In the genomic region with DNA sequence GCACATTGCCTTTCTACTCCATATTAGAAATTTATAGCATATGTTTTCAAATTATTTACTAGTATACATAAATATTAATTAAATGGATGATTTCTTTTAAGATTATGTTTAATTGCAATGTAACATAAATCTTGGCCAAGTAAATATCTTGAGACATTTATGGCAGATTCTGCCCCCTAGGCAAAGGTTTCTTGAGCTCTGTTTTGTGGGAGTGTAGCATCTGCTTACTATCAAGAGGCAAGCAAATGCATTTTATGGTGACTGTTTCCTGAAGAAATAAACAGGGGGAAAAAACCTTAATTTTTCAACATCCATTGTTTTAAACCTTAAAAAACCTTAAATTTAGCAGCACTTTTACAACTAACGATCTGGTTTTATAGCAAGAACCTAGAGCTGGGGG, we compare ENCODE assay signal across 33 cellular contexts. TPM values are rescaled to one million over a fixed set of nuclear protein-coding genes. Genes with fewer than 3 reads are reported as not detected.
DNase-seq lines count a peak whose midpoint lies in the region; FAIRE-seq and TF ChIP-seq lines count a peak whose summit lies in the region.
"Had no signal": no experiment of that assay in that cellular context is flagged by ENCODE, and none has a peak within 500 bp of the region (broad histone marks: within the 10 kb centered on the region; RNA-seq: fewer than 3 reads in every experiment).

No MANE protein-coding gene starts in this region.

- H3K27ac ChIP-seq in mesodermal cell (ENCODE audit: low read depth, low read length, severe bottlenecking) (peak overlapping the region; percentile 93), uterus (peak overlapping the region; percentile 78 to 82), caudate nucleus (ENCODE audit: low read depth, low read length) (no peak overlapping the region)
- H3K27ac ChIP-seq: adrenal gland, body of pancreas, C4-2B, gastrocnemius medialis, prostate gland, right lobe of liver, tibial artery had no signal

- H3K9me3 ChIP-seq in mesodermal cell (ENCODE audit: control insufficient read depth, low read length), result no peaks in the 10 kb centered on the region
- H3K9me3 ChIP-seq in uterus, result no peaks in the 10 kb centered on the region
- H3K9me3 ChIP-seq: adrenal gland, body of pancreas, gastrocnemius medialis, prostate gland, right lobe of liver, tibial artery had no signal

- DNase-seq in DMS79 (lab: John Stamatoyannopoulos, UW), result peak; percentile 78
- no peak for DNase-seq in DMS79 treated with DMSO at 0.1 percent for 48 hours (lab: John Stamatoyannopoulos, UW)
- DNase-seq in uterus, result no peak
- no peak for DNase-seq in caudate nucleus (lab: John Stamatoyannopoulos, UW)
- no peak for DNase-seq in SIG-M5 (lab: John Stamatoyannopoulos, UW)
- DNase-seq in SW 1271 (lab: John Stamatoyannopoulos, UW), result no peak
- DNase-seq: 8988T; activated CD4-positive, alpha-beta memory T cell treated with anti-CD3 and anti-CD28 coated beads, Interleukin-2, amount 10 ng/mL, durations not matched to agents 7 days and 5 days; activated CD8-positive, alpha-beta memory T cell treated with anti-CD3 and anti-CD28 coated beads, Interleukin-2, amount 50 U/mL, for 48 hours; activated naive CD4-positive, alpha-beta T cell treated with anti-CD3 and anti-CD28 coated beads, Interleukin-2, amount 10 ng/mL, durations not matched to agents 7 days and 5 days; adrenal gland; body of pancreas; COR-L47; DND-41; gastrocnemius medialis; GOT3; hypothalamus; KBM-7; left cardiac atrium; mammary epithelial cell; NCI-H187 treated with DMSO at 0.1 percent for 48 hours; NCI-H526 treated with DMSO at 0.1 percent for 48 hours; nucleus accumbens; PC-3; right lobe of liver; stimulated activated CD4-positive, alpha-beta T cell treated with anti-CD3 and anti-CD28 coated beads, Interleukin-4, amount 100 ng/mL, for 1 hour; tibial artery had no signal

- peak; percentile 53 for FAIRE-seq in TTC549 (lab: Jason Lieb, UNC)
- FAIRE-seq: endothelial cell of umbilical vein, GM19239 had no signal

- H3K36me3 ChIP-seq in mesodermal cell (ENCODE audit: control insufficient read depth, insufficient read depth, low read length) (no peaks in the 10 kb centered on the region), uterus (no peaks in the 10 kb centered on the region)
- H3K36me3 ChIP-seq: adrenal gland, gastrocnemius medialis, prostate gland, right lobe of liver, tibial artery had no signal

- H3K4me1 ChIP-seq in mesodermal cell (ENCODE audit: control insufficient read depth, insufficient read depth, low read length, poor library complexity, severe bottlenecking) (no peaks in the 10 kb centered on the region), uterus (no peaks in the 10 kb centered on the region)
- H3K4me1 ChIP-seq: adrenal gland, body of pancreas, gastrocnemius medialis, prostate gland, right lobe of liver had no signal

- no peaks in the 10 kb centered on the region for H3K27me3 ChIP-seq in uterus
- H3K27me3 ChIP-seq: adrenal gland, body of pancreas, gastrocnemius medialis, right lobe of liver, tibial artery had no signal

- intact Hi-C loops in uterus (cut with DNase I; ENCODE audit: low total_unique reads), result no loop called here

- H3K4me3 ChIP-seq in mesodermal cell (ENCODE audit: extremely low read depth, insufficient read depth, low read length, poor library complexity, severe bottlenecking), result no peak overlapping the region
- no peak overlapping the region for H3K4me3 ChIP-seq in uterus
- H3K4me3 ChIP-seq: adrenal gland, body of pancreas, gastrocnemius medialis, prostate gland, right lobe of liver, tibial artery had no signal

- 80% methylated on average over 1 of the region's 1 CpG; no CpG with 5 or more reads in 1 of the 2 experiments for WGBS in mesodermal cell (ENCODE audit: insufficient coverage in 2 of 2), 2 experiments

- TF ChIP-seq CTCF in uterus (IDR thresholded peaks at IDR 0.05), result no peak

- no peak for TF ChIP-seq POLR2A in uterus (IDR thresholded peaks at IDR 0.05)

RNA-seq across cellular contexts. Expression of a gene that starts 25.7 kb away (rescaled TPM):
- 25.0 TPM for polyA plus RNA-seq in mesodermal cell (2013, experiment 1 of 2)
- 32.9 TPM for polyA plus RNA-seq in mesodermal cell (2013, experiment 2 of 2)
- total RNA-seq in uterus, result 10 to 100 TPM in 3 of 4 donors, 1 to 10 TPM in 1; 7.6 to 92.6 (median 18.4) TPM
- total RNA-seq: activated CD4-positive, alpha-beta memory T cell treated with anti-CD3 and anti-CD28 coated beads, Interleukin-2, amount 10 ng/mL, durations not matched to agents 7 days and 5 days; mammary epithelial cell had no signal
- polyA plus RNA-seq: mammary epithelial cell had no signal
